Comparison of ENCODE assay signal across 1 cellular context in the genomic region with DNA sequence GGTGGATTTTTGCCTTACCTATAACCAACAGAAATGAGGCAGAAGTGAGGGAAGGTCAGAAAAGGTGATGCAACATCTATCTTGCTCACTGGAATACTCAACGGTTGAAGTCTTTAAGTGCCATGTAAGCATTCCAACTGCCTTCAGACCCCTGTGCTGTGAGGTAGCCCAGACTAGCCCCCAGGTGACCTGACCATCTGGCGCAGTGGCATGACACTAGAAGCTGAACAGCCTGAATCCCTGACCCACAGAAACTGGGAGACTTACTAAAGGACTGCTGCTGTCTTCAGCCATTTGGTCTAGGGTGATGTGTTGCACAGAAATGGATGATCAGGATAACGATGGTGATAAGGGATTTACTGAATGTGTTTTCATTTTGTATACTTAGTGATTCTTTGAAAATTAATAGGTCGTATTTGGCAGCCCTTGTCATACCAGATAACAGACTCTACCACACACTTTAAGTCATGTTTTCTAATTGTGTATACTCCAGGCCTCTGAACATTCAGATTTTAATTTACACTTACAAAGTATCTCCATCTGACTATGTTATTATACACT.
TF ChIP-seq lines count a peak whose summit lies in the region.

No MANE protein-coding gene starts in this region.

TF ChIP-seq in WTC11, 78 proteins besides CTCF, POLR2A, EP300 and RAD21 (continued from another document):
- no peak for TF ChIP-seq ZNF425 (CRISPR knock-in tag; conservative IDR thresholded peaks at IDR 0.05)
- no peak for TF ChIP-seq STAT6 (CRISPR knock-in tag; conservative IDR thresholded peaks at IDR 0.05; ENCODE audit: low read depth)
- no peak for TF ChIP-seq JUN (CRISPR knock-in tag; IDR thresholded peaks at IDR 0.05)
- no peak for TF ChIP-seq JAZF1 (CRISPR knock-in tag; IDR thresholded peaks at IDR 0.05)
- TF ChIP-seq NR2C2 (CRISPR knock-in tag; IDR thresholded peaks at IDR 0.05) = no peak
- TF ChIP-seq ESRRA (CRISPR knock-in tag; IDR thresholded peaks at IDR 0.05; ENCODE audit: borderline replicate concordance) = no peak
- TF ChIP-seq SP1 (CRISPR knock-in tag; conservative IDR thresholded peaks at IDR 0.05) = no peak
- no peak for TF ChIP-seq MXD4 (CRISPR knock-in tag; IDR thresholded peaks at IDR 0.05; ENCODE audit: borderline replicate concordance)
